ENCODE assay signal across 12 cellular contexts in the genomic region with DNA sequence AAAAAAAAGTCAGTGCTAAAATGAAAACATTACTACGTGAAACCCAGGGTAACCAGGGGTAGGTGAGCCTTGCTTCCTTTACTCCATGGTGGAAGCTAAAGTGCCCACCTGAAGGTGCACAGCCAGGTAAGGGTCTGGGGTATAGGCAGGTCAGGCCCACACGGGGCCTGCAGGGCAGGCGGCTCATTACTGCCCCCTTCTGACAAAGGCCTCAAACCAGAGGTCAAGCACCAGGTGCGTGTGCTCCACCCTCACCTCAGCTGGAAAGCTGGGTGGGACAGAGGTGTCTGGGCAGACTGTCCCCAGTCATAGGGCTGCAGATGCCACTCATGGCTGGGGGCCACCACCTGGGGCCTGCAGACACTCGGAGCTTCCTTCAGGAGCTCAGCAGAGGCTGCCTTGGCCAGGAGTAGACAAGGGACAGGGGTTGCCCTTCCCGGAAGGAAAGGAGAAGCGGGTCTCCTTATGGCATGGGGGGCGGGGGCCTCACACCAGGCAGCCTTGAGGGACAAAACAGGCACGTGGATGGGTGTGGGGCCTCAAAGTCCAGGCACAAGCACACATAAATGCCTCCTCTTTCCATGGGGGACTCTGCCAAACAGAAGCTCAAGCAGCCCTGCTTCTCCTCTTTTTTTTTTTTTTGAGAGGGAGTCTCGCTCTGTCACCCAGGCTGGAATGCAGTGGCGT. TPM values are rescaled to one million over a fixed set of nuclear protein-coding genes. Genes with fewer than 3 reads are reported as not detected.
DNase-seq lines count a peak whose midpoint lies in the region; FAIRE-seq and TF ChIP-seq lines count a peak whose summit lies in the region.
"Had no signal": no experiment of that assay in that cellular context is flagged by ENCODE, and none has a peak within 500 bp of the region (broad histone marks: within the 10 kb centered on the region; RNA-seq: fewer than 3 reads in every experiment).

No MANE protein-coding gene starts in this region.

- H3K27me3 ChIP-seq in DOHH2 (ENCODE audit: control insufficient read depth, low read length) (no peaks in the 10 kb centered on the region), colonic mucosa (no peaks in the 10 kb centered on the region)
- H3K27me3 ChIP-seq: pancreas, SJCRH30 had no signal

- no peak for TF ChIP-seq POLR2A in H54 (IDR thresholded peaks at IDR 0.05; ENCODE audit: low read depth, low read length)

- no peaks in the 10 kb centered on the region for H3K36me3 Mint-ChIP-seq in HFFc6 (ENCODE audit: low read depth)
- no peaks in the 10 kb centered on the region for H3K36me3 Mint-ChIP-seq in osteocyte (ENCODE audit: unreplicated experiment)
- H3K36me3 Mint-ChIP-seq: activated CD4-positive, alpha-beta memory T cell treated with anti-CD3 and anti-CD28 coated beads for 36 hours had no signal

- intact Hi-C loops in colonic mucosa (cut with DNase I): no loop called here

- H3K4me3 Mint-ChIP-seq in HFFc6: no peak overlapping the region
- no peak overlapping the region for H3K4me3 Mint-ChIP-seq in osteocyte (ENCODE audit: unreplicated experiment)

- H3K9me3 ChIP-seq in DOHH2 (ENCODE audit: control insufficient read depth, insufficient read depth, low read length): no peaks in the 10 kb centered on the region
- no peaks in the 10 kb centered on the region for H3K9me3 ChIP-seq in colonic mucosa
- H3K9me3 ChIP-seq: pancreas, SJCRH30 had no signal

- H4K20me1 ChIP-seq in DOHH2 (ENCODE audit: control insufficient read depth, insufficient read depth, low read depth, low read length): no peaks in the 10 kb centered on the region; the same call in 1 of the 2 replicates

- peaks cover 18% of the 10 kb centered on the region for H3K4me1 Mint-ChIP-seq in HFFc6 (ENCODE audit: low read depth)
- peaks cover 14% of the 10 kb centered on the region for H3K4me1 Mint-ChIP-seq in osteocyte (ENCODE audit: unreplicated experiment)

- H3K27ac Mint-ChIP-seq in HFFc6 (no peak overlapping the region), osteocyte (ENCODE audit: unreplicated experiment) (no peak overlapping the region)

- H3K27me3 Mint-ChIP-seq in HFFc6 (ENCODE audit: insufficient read depth) (peaks cover 1% of the 10 kb centered on the region; the same call in 1 of the 2 replicates), osteocyte (ENCODE audit: unreplicated experiment) (no peaks in the 10 kb centered on the region)
- H3K27me3 Mint-ChIP-seq: activated CD4-positive, alpha-beta memory T cell treated with anti-CD3 and anti-CD28 coated beads for 36 hours had no signal

- H3K4me3 ChIP-seq in DOHH2 (ENCODE audit: low read length) (no peak overlapping the region), colonic mucosa (no peak overlapping the region)
- H3K4me3 ChIP-seq: pancreas, SJCRH30 had no signal

- peaks cover 25% of the 10 kb centered on the region for H3K79me2 ChIP-seq in DOHH2 (ENCODE audit: control insufficient read depth, low read length)

- H3K27ac ChIP-seq in DOHH2 (ENCODE audit: low read depth, low read length) (no peak overlapping the region), colonic mucosa (peak overlapping the region; percentile 53)
- H3K27ac ChIP-seq: SJCRH30 had no signal

- DNase-seq in HFFc6 (no peak), colonic mucosa (peak; percentile 66), osteocyte (ENCODE audit: extremely low spot score, unreplicated experiment) (no peak), NCI-H2171 (lab: John Stamatoyannopoulos, UW) (no peak), H54 (ENCODE audit: insufficient read length, low spot score) (no peak), HTR-8/SVneo (ENCODE audit: insufficient read length, low spot score) (no peak)
- DNase-seq: left cardiac atrium, NCI-H2081, SJCRH30 had no signal

- no peaks in the 10 kb centered on the region for H3K9me3 Mint-ChIP-seq in HFFc6
- H3K9me3 Mint-ChIP-seq in osteocyte (ENCODE audit: unreplicated experiment): no peaks in the 10 kb centered on the region
- H3K9me3 Mint-ChIP-seq: activated CD4-positive, alpha-beta memory T cell treated with anti-CD3 and anti-CD28 coated beads for 36 hours had no signal

- H3F3A ChIP-seq in DOHH2 (ENCODE audit: control insufficient read depth, insufficient read depth): no peaks in the 10 kb centered on the region

- no peaks in the 10 kb centered on the region for H3K9me2 ChIP-seq in DOHH2 (replicated peaks; ENCODE audit: control insufficient read depth, low read length)

- no peak overlapping the region for H3K4me2 ChIP-seq in DOHH2 (ENCODE audit: low read length)

- TF ChIP-seq CTCF in DOHH2 (IDR thresholded peaks at IDR 0.05; ENCODE audit: low read depth, low read length, poor library complexity, severe bottlenecking): peak; percentile 60
- TF ChIP-seq CTCF in HFFc6 (IDR thresholded peaks at IDR 0.05): peak; percentile 65
- TF ChIP-seq CTCF in colonic mucosa (IDR thresholded peaks at IDR 0.05): peak; percentile 47
- peak; percentile 21 for TF ChIP-seq CTCF in osteocyte (IDR thresholded peaks at IDR 0.05)

- H3K9ac ChIP-seq in colonic mucosa (ENCODE audit: low read depth in 2 of 2, low read length in 2 of 2): peak overlapping the region in 1 of 2 donors; percentile 79

- H3K36me3 ChIP-seq in DOHH2 (ENCODE audit: control insufficient read depth, low read length): no peaks in the 10 kb centered on the region
- H3K36me3 ChIP-seq in colonic mucosa: no peaks in the 10 kb centered on the region
- H3K36me3 ChIP-seq: pancreas, SJCRH30 had no signal

- FAIRE-seq in H54 (lab: Jason Lieb, UNC) (no peak), HTR-8/SVneo (lab: Jason Lieb, UNC) (no peak)
- FAIRE-seq: pancreas had no signal

- H3K4me1 ChIP-seq in DOHH2 (ENCODE audit: control insufficient read depth, low read length): no peaks in the 10 kb centered on the region
- peaks cover 50% of the 10 kb centered on the region for H3K4me1 ChIP-seq in colonic mucosa

RNA-seq across cellular contexts. Expression of a gene that starts 36.2 kb away (rescaled TPM):
- 100 to 1,000 TPM; 103 to 125 (median 111) TPM for total RNA-seq in HFFc6 (2021; fragmentation: NEBNext Ultra II Directional; extraction: Animal tissue kit (Norgen Biotek cat#: 25700))
- total RNA-seq in colonic mucosa (100 to 1,000 TPM in 1 of 2 donors, 10 to 100 TPM in 1; 48.7 to 125 TPM), osteocyte (21.6 and 21.8 TPM in 2 replicates)
